28 cellular contexts compared by ENCODE assay signal in the genomic region with DNA sequence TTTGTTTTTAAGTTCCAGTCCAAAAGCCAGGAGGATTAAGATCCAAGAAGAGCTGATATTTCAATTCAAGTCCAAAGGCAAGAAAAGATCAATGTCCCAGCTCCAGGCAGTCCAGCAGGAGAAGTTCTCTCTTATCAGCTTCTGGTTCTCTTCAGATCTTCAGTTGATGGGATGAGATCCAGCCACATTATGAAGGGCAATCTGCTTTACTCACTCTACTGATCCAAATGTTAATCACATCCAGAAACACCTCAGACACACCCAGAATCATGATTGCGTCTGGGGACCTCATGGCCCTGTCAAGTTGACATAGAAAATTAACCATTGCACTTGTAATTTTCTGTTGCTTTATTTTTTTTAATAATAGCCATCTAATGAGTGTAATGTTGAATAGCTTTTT.
A peak's percentile ranks its signal among the peaks of the same experiment; 100 is the strongest.
DNase-seq lines count a peak whose midpoint lies in the region; ATAC-seq and TF ChIP-seq lines count a peak whose summit lies in the region.
"Had no signal": no experiment of that assay in that cellular context is flagged by ENCODE, and none has a peak within 500 bp of the region (broad histone marks: within the 10 kb centered on the region; RNA-seq: fewer than 3 reads in every experiment).

No MANE protein-coding gene starts in this region.

- no peak overlapping the region for H2AFZ ChIP-seq in SK-N-SH (ENCODE audit: low read depth)

- WGBS in SK-N-SH (ENCODE audit: low lambda C conversion rate) = 50% methylated on average over 1 of the region's 1 CpG

- DNase-seq in SK-N-SH = no peak
- DNase-seq in SK-N-DZ (ENCODE audit: low spot score) = peak; percentile 67
- no peak for DNase-seq in DMS153 (lab: John Stamatoyannopoulos, UW)
- DNase-seq: 8988T; ACHN; AML-193; BE2C; C1 segment of cervical spinal cord; Caco-2; Calu3; CD4-positive, alpha-beta memory T cell; CD4-positive, alpha-beta T cell; CD4-positive, CD25-positive, alpha-beta regulatory T cell; CD8-positive, alpha-beta memory T cell; CD8-positive, alpha-beta T cell; COR-L47; DMS 273 treated with DMSO at 0.1 percent for 48 hours; DMS53; DMS79; DMS79 treated with DMSO at 0.1 percent for 48 hours; DND-41; EL had no signal

- no peaks in the 10 kb centered on the region for H4K20me1 ChIP-seq in SK-N-SH (ENCODE audit: insufficient read depth)
- H4K20me1 ChIP-seq: BLaER1; BLaER1 treated with 17β-estradiol and CSF1 and Interleukin-3, amounts not matched to agents 10 nM and 100 nM had no signal

- no peak; the same call in 1 of the 2 replicates for TF ChIP-seq RAD21 in SK-N-SH (IDR thresholded peaks at IDR 0.05; ENCODE audit: low read length)

- no peak overlapping the region for H3K27ac ChIP-seq in SK-N-SH (ENCODE audit: low read depth in 2 of 2, low read length in 1 of 2)
- H3K27ac ChIP-seq: 22Rv1; A549; BLaER1; BLaER1 treated with 17β-estradiol and CSF1 and Interleukin-3, amounts not matched to agents 10 nM and 100 nM; C4-2B had no signal

- no peak overlapping the region for H3K4me2 ChIP-seq in SK-N-SH
- H3K4me2 ChIP-seq: A549; BLaER1; BLaER1 treated with 17β-estradiol and CSF1 and Interleukin-3, amounts not matched to agents 10 nM and 100 nM had no signal

- no peak overlapping the region for H3K4me3 ChIP-seq in SK-N-SH (ENCODE audit: low read depth in 2 of 2, low read length in 1 of 2)
- H3K4me3 ChIP-seq: A549; BLaER1; BLaER1 treated with 17β-estradiol and CSF1 and Interleukin-3, amounts not matched to agents 10 nM and 100 nM had no signal

- H3K9me2 ChIP-seq in SK-N-SH = no peaks in the 10 kb centered on the region

- no peaks in the 10 kb centered on the region for H3K79me2 ChIP-seq in SK-N-SH (ENCODE audit: insufficient read depth)

- POLR2A ChIA-PET in SK-N-SH (lab: Yijun Ruan, JAX) = no interaction called here

- no peaks in the 10 kb centered on the region for H3K36me3 ChIP-seq in SK-N-SH (replicated peaks in 1 of 2; ENCODE audit: control insufficient read depth in 1 of 2, insufficient read depth in 2 of 2, low read length in 1 of 2)
- H3K36me3 ChIP-seq: BE2C; BLaER1; BLaER1 treated with 17β-estradiol and CSF1 and Interleukin-3, amounts not matched to agents 10 nM and 100 nM had no signal

- CTCF ChIA-PET in SK-N-SH (lab: Yijun Ruan, JAX) = interaction anchor here (0.6 to 15.4 kb wide), 10 partner anchors 9 to 478 kb away, joined by 3 to 294 read pairs (median 6); no protein-coding TSS in a partner anchor

- H3K9ac ChIP-seq in SK-N-SH = no peak overlapping the region
- H3K9ac ChIP-seq: BLaER1; BLaER1 treated with 17β-estradiol and CSF1 and Interleukin-3, amounts not matched to agents 10 nM and 100 nM had no signal

- ATAC-seq in SK-N-SH treated with all-trans-retinoic acid at 6 μM for 48 hours = no peak
- ATAC-seq: A549; CD8-positive, alpha-beta T cell had no signal

- H3F3A ChIP-seq in SK-N-SH (replicated peaks; ENCODE audit: insufficient read depth) = peaks cover 5% of the 10 kb centered on the region

- peak in 1 of 2 experiments; percentile 82; a peak in 2 of 4 replicates for TF ChIP-seq EP300 in SK-N-SH (IDR thresholded peaks at IDR 0.05; ENCODE audit: borderline replicate concordance in 1 of 2, low read depth in 1 of 2, low read length in 1 of 2)

- no peak for TF ChIP-seq CTCF in SK-N-SH (IDR thresholded peaks at IDR 0.05)

- H3K27me3 ChIP-seq in SK-N-SH (ENCODE audit: insufficient read depth) = no peaks in the 10 kb centered on the region; the same call in 1 of the 2 replicates
- H3K27me3 ChIP-seq: BE2C; BLaER1; BLaER1 treated with 17β-estradiol and CSF1 and Interleukin-3, amounts not matched to agents 10 nM and 100 nM had no signal

- H3K9me3 ChIP-seq in SK-N-SH = no peaks in the 10 kb centered on the region
- H3K9me3 ChIP-seq: A549; BE2C; BLaER1; BLaER1 treated with 17β-estradiol and CSF1 and Interleukin-3, amounts not matched to agents 10 nM and 100 nM; Caco-2 had no signal

- peaks cover 5 to 19% of the 10 kb centered on the region in 2 experiments; a peak in 3 of 4 replicates for H3K4me1 ChIP-seq in SK-N-SH (ENCODE audit: control insufficient read depth in 1 of 2, insufficient read depth in 2 of 2, low read depth in 1 of 2, low read length in 1 of 2)
- H3K4me1 ChIP-seq: A549; BLaER1; BLaER1 treated with 17β-estradiol and CSF1 and Interleukin-3, amounts not matched to agents 10 nM and 100 nM; Caco-2 had no signal

TF ChIP-seq in SK-N-SH, 30 proteins besides CTCF, POLR2A, EP300 and RAD21:
- 0 out of 2 replicates have a peak, but pooled peaks have one; percentile 18 for TF ChIP-seq FOXJ3 (CRISPR knock-in tag; IDR thresholded peaks at IDR 0.05)
- TF ChIP-seq ELF1 (IDR thresholded peaks at IDR 0.05) = no peak
- 0 out of 2 replicates have a peak, but pooled peaks have one; percentile 59 for TF ChIP-seq MXI1 (IDR thresholded peaks at IDR 0.05; ENCODE audit: low read depth, low read length)
- peak; percentile 82; the same call in 1 of the 2 replicates for TF ChIP-seq RCOR1 (IDR thresholded peaks at IDR 0.05; ENCODE audit: low read length)
- TF ChIP-seq GATA2 (CRISPR knock-in tag; IDR thresholded peaks at IDR 0.05) = peak; percentile 78
- TF ChIP-seq CHD2 (IDR thresholded peaks at IDR 0.05; ENCODE audit: low read length, partially characterized antibody) = no peak
- no peak for TF ChIP-seq SMC3 (IDR thresholded peaks at IDR 0.05; ENCODE audit: low read depth, low read length)
- no peak for TF ChIP-seq MEF2A (IDR thresholded peaks at IDR 0.05; ENCODE audit: borderline replicate concordance, low read depth)
- no peak for TF ChIP-seq TEAD4 (IDR thresholded peaks at IDR 0.05; ENCODE audit: borderline replicate concordance, insufficient read depth)
- TF ChIP-seq, protein P1, sequence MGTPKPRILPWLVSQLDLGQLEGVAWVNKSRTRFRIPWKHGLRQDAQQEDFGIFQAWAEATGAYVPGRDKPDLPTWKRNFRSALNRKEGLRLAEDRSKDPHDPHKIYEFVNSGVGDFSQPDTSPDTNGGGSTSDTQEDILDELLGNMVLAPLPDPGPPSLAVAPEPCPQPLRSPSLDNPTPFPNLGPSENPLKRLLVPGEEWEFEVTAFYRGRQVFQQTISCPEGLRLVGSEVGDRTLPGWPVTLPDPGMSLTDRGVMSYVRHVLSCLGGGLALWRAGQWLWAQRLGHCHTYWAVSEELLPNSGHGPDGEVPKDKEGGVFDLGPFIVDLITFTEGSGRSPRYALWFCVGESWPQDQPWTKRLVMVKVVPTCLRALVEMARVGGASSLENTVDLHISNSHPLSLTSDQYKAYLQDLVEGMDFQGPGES (IDR thresholded peaks at IDR 0.05; ENCODE audit: low read depth, low read length) = no peak
- TF ChIP-seq POLR2AphosphoS5 (IDR thresholded peaks at IDR 0.05; ENCODE audit: low read depth, low read length) = no peak
TF ChIP-seq in SK-N-SH: peak in this region for 4.

TF ChIP-seq in SK-N-SH treated with all-trans-retinoic acid at 6 μM for 48 hours, 23 proteins besides CTCF, POLR2A, EP300 and RAD21:
- TF ChIP-seq SNAI2 (CRISPR knock-in tag; IDR thresholded peaks at IDR 0.05) (no peak), ZFP30 (CRISPR knock-in tag; IDR thresholded peaks at IDR 0.05) (no peak), ZNF565 (CRISPR knock-in tag; conservative IDR thresholded peaks at IDR 0.05; ENCODE audit: low read depth) (no peak), RARB (CRISPR knock-in tag; IDR thresholded peaks at IDR 0.05) (no peak), TCF4 (CRISPR knock-in tag; IDR thresholded peaks at IDR 0.05; ENCODE audit: borderline replicate concordance) (no peak), OSR1 (CRISPR knock-in tag; IDR thresholded peaks at IDR 0.05) (no peak), BACH2 (CRISPR knock-in tag; IDR thresholded peaks at IDR 0.05; ENCODE audit: borderline replicate concordance) (no peak), ZNF70 (CRISPR knock-in tag; IDR thresholded peaks at IDR 0.05) (no peak), ESRRG (CRISPR knock-in tag; IDR thresholded peaks at IDR 0.05) (no peak), CSDC2 (CRISPR knock-in tag; IDR thresholded peaks at IDR 0.05) (no peak), PPARA (CRISPR knock-in tag; IDR thresholded peaks at IDR 0.05; ENCODE audit: borderline replicate concordance) (no peak), ZFP3 (CRISPR knock-in tag; IDR thresholded peaks at IDR 0.05) (no peak), CREB5 (CRISPR knock-in tag; IDR thresholded peaks at IDR 0.05; ENCODE audit: low read depth) (no peak), ISL1 (CRISPR knock-in tag; IDR thresholded peaks at IDR 0.05) (no peak), POU6F1 (CRISPR knock-in tag; IDR thresholded peaks at IDR 0.05; ENCODE audit: borderline replicate concordance, low read depth) (no peak), ARNTL (CRISPR knock-in tag; IDR thresholded peaks at IDR 0.05; ENCODE audit: borderline replicate concordance, low read depth) (no peak)
